In the genomic region with DNA sequence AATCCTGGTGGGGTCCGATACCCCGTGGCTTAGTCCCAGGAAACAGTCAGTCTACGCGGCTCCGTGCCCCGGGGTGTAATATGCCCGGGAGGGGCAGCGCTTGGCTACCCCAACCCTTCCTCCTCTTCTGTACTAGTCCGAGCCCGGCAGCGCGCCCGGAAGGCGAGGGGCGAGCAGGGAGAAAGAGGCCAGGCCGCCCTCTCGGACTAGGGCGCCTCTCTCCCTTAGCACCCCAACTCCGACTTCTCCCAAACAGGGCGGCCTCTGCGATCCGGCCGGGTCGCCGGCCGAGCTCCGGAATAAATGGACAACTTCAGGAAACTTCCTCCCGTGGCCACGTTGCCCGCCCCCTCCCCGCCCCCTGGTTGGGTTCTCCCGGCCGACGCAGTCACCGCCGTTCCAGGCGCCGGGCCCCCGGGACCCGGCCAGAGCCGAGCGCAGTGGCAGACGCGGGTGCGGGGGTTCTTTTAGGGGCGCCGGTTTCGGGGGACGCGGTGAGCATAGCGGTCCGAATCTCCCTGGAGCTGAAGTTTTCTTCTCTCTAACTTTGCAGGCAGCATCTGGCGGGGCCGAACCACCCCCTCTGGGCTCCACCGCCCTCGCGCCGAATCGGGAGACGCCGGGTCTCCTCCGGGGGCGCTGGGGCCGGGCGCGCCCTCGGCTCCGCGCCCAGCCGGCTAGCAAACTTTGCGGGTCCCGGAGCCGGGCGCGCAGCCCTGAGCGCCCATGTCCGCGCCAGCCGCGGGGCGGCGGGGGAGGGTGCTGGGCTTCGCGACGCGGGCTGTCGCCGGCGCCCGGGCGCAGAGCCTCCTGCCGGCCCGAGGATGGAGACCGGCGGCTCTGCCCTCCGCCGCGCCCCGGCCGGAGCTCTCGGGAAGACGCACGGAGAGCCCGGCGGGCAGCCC, we compare ENCODE assay signal across 8 cellular contexts. TPM values are rescaled to one million over a fixed set of nuclear protein-coding genes. Genes with fewer than 3 reads are reported as not detected.
DNase-seq lines count a peak whose midpoint lies in the region; ATAC-seq and TF ChIP-seq lines count a peak whose summit lies in the region.

A gene with protein sequence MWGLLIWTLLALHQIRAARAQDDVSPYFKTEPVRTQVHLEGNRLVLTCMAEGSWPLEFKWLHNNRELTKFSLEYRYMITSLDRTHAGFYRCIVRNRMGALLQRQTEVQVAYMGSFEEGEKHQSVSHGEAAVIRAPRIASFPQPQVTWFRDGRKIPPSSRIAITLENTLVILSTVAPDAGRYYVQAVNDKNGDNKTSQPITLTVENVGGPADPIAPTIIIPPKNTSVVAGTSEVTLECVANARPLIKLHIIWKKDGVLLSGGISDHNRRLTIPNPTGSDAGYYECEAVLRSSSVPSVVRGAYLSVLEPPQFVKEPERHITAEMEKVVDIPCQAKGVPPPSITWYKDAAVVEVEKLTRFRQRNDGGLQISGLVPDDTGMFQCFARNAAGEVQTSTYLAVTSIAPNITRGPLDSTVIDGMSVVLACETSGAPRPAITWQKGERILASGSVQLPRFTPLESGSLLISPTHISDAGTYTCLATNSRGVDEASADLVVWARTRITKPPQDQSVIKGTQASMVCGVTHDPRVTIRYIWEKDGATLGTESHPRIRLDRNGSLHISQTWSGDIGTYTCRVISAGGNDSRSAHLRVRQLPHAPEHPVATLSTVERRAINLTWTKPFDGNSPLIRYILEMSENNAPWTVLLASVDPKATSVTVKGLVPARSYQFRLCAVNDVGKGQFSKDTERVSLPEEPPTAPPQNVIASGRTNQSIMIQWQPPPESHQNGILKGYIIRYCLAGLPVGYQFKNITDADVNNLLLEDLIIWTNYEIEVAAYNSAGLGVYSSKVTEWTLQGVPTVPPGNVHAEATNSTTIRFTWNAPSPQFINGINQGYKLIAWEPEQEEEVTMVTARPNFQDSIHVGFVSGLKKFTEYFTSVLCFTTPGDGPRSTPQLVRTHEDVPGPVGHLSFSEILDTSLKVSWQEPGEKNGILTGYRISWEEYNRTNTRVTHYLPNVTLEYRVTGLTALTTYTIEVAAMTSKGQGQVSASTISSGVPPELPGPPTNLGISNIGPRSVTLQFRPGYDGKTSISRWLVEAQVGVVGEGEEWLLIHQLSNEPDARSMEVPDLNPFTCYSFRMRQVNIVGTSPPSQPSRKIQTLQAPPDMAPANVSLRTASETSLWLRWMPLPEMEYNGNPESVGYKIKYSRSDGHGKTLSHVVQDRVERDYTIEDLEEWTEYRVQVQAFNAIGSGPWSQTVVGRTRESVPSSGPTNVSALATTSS (N-terminal part only) (minus strand): TSS at position 301 of the 905 bp plus-strand sequence. CDS start 357 bp downstream, outside the sequence.

- peaks cover 9% of the 10 kb centered on the region for H3K4me1 Mint-ChIP-seq in activated T-helper 1 cell treated with anti-CD3 and anti-CD28 coated beads, Interleukin-12 subunit alpha, Interleukin-12 subunit beta, Interleukin-2, Interleukin-4 antibody, amounts not matched to agents 30 ng/mL and 10 ng/mL and 1 ng/mL, durations not matched to agents 14 hours and 24 hours and 36 hours (ENCODE audit: low read depth)

- peak; percentile 48 for DNase-seq in NCI-H146 (lab: John Stamatoyannopoulos, UW)
- DNase-seq in NCI-H146 treated with DMSO at 0.1 percent for 48 hours (lab: John Stamatoyannopoulos, UW; ENCODE audit: unreplicated experiment): no peak
- DNase-seq in activated T-helper 1 cell treated with anti-CD3 and anti-CD28 coated beads, Interleukin-12 subunit alpha, Interleukin-12 subunit beta, Interleukin-2, Interleukin-4 antibody, amounts not matched to agents 30 ng/mL and 10 ng/mL and 1 ng/mL, durations not matched to agents 14 hours and 24 hours and 36 hours (ENCODE audit: low spot score): no peak
- DNase-seq in hepatocyte (ENCODE audit: low spot score): peak; percentile 53
- no peak for DNase-seq in sigmoid colon
- no peak for DNase-seq in epidermal melanocyte (ENCODE audit: insufficient read length, low spot score)
- no peak for DNase-seq in cortex of kidney (lab: John Stamatoyannopoulos, UW)

- H3K27me3 ChIP-seq in hepatocyte (peaks cover 87% of the 10 kb centered on the region), sigmoid colon (peaks cover 13 to 91% (median 48%) of the 10 kb centered on the region in 3 donors)

- TF ChIP-seq CTCF in hepatocyte (IDR thresholded peaks at IDR 0.05; ENCODE audit: poor library complexity): no peak
- no peak for TF ChIP-seq CTCF in sigmoid colon (IDR thresholded peaks at IDR 0.05)

- no peaks in the 10 kb centered on the region for H4K20me1 ChIP-seq in hepatocyte (ENCODE audit: insufficient read depth, poor library complexity, severe bottlenecking)

- H3K4me2 ChIP-seq in hepatocyte: peak within 1 kb of the TSS; percentile 98

- ATAC-seq in HG02970 (IDR thresholded peaks at IDR 0.05; ENCODE audit: low FRiP score, unreplicated experiment): no peak

- H2AFZ ChIP-seq in hepatocyte: no peak within 1 kb of the TSS

- H3K9me2 ChIP-seq in hepatocyte (replicated peaks; ENCODE audit: insufficient read depth): no peaks in the 10 kb centered on the region

- intact Hi-C loops in activated T-helper 1 cell treated with anti-CD3 and anti-CD28 coated beads, Interleukin-12 subunit alpha, Interleukin-12 subunit beta, Interleukin-2, Interleukin-4 antibody, amounts not matched to agents 30 ng/mL and 10 ng/mL and 1 ng/mL, durations not matched to agents 14 hours and 24 hours and 36 hours (cut with micrococcal nuclease): loop anchor here (2.0 kb wide), 1 partner anchor 58 kb away; no protein-coding TSS in a partner anchor
- intact Hi-C loops in sigmoid colon (cut with DNase I): loop anchor here (5.0 kb wide), 1 partner anchor 533 kb away; no protein-coding TSS in a partner anchor

- peak within 1 kb of the TSS; percentile 70 for H3K4me3 ChIP-seq in hepatocyte
- H3K4me3 ChIP-seq in sigmoid colon: peak within 1 kb of the TSS; percentile 16 to 54 (median 46)

- no peak for TF ChIP-seq EP300 in sigmoid colon (IDR thresholded peaks at IDR 0.05)

- 2% methylated on average over 69 of the region's 105 CpGs for WGBS in hepatocyte (ENCODE audit: low lambda C conversion rate, missing lambda C conversion rate)
- WGBS in sigmoid colon, 2 donors: 1% methylated on average over 105 of the region's 105 CpGs

- H3K27me3 Mint-ChIP-seq in activated T-helper 1 cell treated with anti-CD3 and anti-CD28 coated beads, Interleukin-12 subunit alpha, Interleukin-12 subunit beta, Interleukin-2, Interleukin-4 antibody, amounts not matched to agents 30 ng/mL and 10 ng/mL and 1 ng/mL, durations not matched to agents 14 hours and 24 hours and 36 hours (ENCODE audit: insufficient read depth): peaks cover 51% of the 10 kb centered on the region

- H3K79me2 ChIP-seq in hepatocyte: no peaks in the 10 kb centered on the region

- H3K9me3 Mint-ChIP-seq in activated T-helper 1 cell treated with anti-CD3 and anti-CD28 coated beads, Interleukin-12 subunit alpha, Interleukin-12 subunit beta, Interleukin-2, Interleukin-4 antibody, amounts not matched to agents 30 ng/mL and 10 ng/mL and 1 ng/mL, durations not matched to agents 14 hours and 24 hours and 36 hours: no peaks in the 10 kb centered on the region

- H3K36me3 ChIP-seq in hepatocyte (replicated peaks; ENCODE audit: insufficient read depth, low read depth) (no peaks in the 10 kb centered on the region), sigmoid colon (no peaks in the 10 kb centered on the region)

- H3K4me3 Mint-ChIP-seq in activated T-helper 1 cell treated with anti-CD3 and anti-CD28 coated beads, Interleukin-12 subunit alpha, Interleukin-12 subunit beta, Interleukin-2, Interleukin-4 antibody, amounts not matched to agents 30 ng/mL and 10 ng/mL and 1 ng/mL, durations not matched to agents 14 hours and 24 hours and 36 hours: peak within 1 kb of the TSS; percentile 82

- H3K9me3 ChIP-seq in hepatocyte (ENCODE audit: low read depth): no peaks in the 10 kb centered on the region
- H3K9me3 ChIP-seq in sigmoid colon: no peaks in the 10 kb centered on the region

- peaks cover 16% of the 10 kb centered on the region for H3K4me1 ChIP-seq in hepatocyte (ENCODE audit: insufficient read depth)
- H3K4me1 ChIP-seq in sigmoid colon: peaks cover 0 to 32% (median 30%) of the 10 kb centered on the region in 4 donors

- H3K27ac ChIP-seq in hepatocyte (no peak within 1 kb of the TSS), sigmoid colon (peak within 1 kb of the TSS in 3 of 4 donors; percentile 24 to 36 (median 32))

- H3K27ac Mint-ChIP-seq in activated T-helper 1 cell treated with anti-CD3 and anti-CD28 coated beads, Interleukin-12 subunit alpha, Interleukin-12 subunit beta, Interleukin-2, Interleukin-4 antibody, amounts not matched to agents 30 ng/mL and 10 ng/mL and 1 ng/mL, durations not matched to agents 14 hours and 24 hours and 36 hours: no peak within 1 kb of the TSS

- no peak for TF ChIP-seq POLR2A in sigmoid colon (IDR thresholded peaks at IDR 0.05)

- no peaks in the 10 kb centered on the region for H3K36me3 Mint-ChIP-seq in activated T-helper 1 cell treated with anti-CD3 and anti-CD28 coated beads, Interleukin-12 subunit alpha, Interleukin-12 subunit beta, Interleukin-2, Interleukin-4 antibody, amounts not matched to agents 30 ng/mL and 10 ng/mL and 1 ng/mL, durations not matched to agents 14 hours and 24 hours and 36 hours (ENCODE audit: low read depth)

RNA-seq across cellular contexts. Expression of the gene that starts here (rescaled TPM):
- total RNA-seq in activated T-helper 1 cell treated with anti-CD3 and anti-CD28 coated beads, Interleukin-12 subunit alpha, Interleukin-12 subunit beta, Interleukin-2, Interleukin-4 antibody, amounts not matched to agents 30 ng/mL and 10 ng/mL and 1 ng/mL, durations not matched to agents 14 hours and 24 hours and 36 hours: 0.27 and 0.44 TPM in 2 replicates
- total RNA-seq in hepatocyte (1.0 and 1.2 TPM in 2 replicates), sigmoid colon (under 1 TPM; 0.66 to 0.83 (median 0.76) TPM)
- polyA plus RNA-seq in hepatocyte (0.52 and 0.59 TPM in 2 replicates), sigmoid colon (1 to 10 TPM in 1 of 3 donors, under 1 TPM in 2; under 0.01 to 1.9 (median under 0.01) TPM)

Comparison
In these comparisons a context has a peak if more than half of its experiments do, and no peak if none do; other contexts are left out.
1. DNase-seq: peak in NCI-H146 (single experiment) and hepatocyte (single experiment); none in NCI-H146 treated with DMSO at 0.1 percent for 48 hours (single experiment), activated T-helper 1 cell treated with anti-CD3 and anti-CD28 coated beads, Interleukin-12 subunit alpha, Interleukin-12 subunit beta, Interleukin-2, Interleukin-4 antibody, amounts not matched to agents 30 ng/mL and 10 ng/mL and 1 ng/mL, durations not matched to agents 14 hours and 24 hours and 36 hours (single experiment), sigmoid colon (single experiment), epidermal melanocyte (single experiment) and cortex of kidney (single experiment).